ENCODE assay signal across 16 cellular contexts in the genomic region with DNA sequence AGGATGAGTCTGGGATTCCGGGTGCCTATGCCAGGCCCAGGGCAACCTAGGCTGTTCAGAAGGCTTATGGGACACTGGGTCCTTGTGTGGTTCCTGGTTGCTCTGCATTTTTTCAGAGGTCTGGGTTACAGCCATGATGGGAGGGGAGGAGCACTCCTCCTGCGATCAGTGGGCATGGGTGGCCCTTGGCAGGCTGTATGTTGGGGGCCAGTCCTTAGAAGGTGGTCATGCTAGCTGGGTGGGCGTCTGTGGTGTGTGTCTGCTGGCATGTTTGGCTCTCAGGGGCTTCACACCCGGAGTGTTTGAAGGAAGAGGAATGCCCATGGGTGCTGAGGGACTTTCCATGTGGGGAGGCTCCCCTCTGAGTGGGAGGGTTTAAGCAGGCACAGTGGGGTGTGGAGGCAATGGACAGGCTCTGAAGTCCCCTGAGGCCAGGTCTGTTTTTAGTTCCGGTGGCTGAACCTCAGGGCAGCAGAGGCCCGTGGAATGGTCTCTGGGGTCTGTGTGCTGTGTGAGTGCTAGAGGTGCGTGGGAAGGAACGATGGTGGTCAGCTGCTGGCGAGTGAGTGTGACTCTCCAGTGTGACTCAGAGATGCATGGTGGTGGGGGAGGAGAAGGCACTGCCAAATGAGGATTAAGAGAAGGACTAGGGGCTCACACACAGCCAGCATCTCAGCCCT. TPM values are rescaled to one million over a fixed set of nuclear protein-coding genes. Genes with fewer than 3 reads are reported as not detected.
DNase-seq lines count a peak whose midpoint lies in the region; ATAC-seq, FAIRE-seq and TF ChIP-seq lines count a peak whose summit lies in the region.
"Had no signal": no experiment of that assay in that cellular context is flagged by ENCODE, and none has a peak within 500 bp of the region (broad histone marks: within the 10 kb centered on the region; RNA-seq: fewer than 3 reads in every experiment).

No MANE protein-coding gene starts in this region.

- 77 to 78% methylated on average over 3 to 5 of the region's 9 CpGs for WGBS in gastroesophageal sphincter (ENCODE audit: low coverage in 1 of 2), 2 donors

- H3K36me3 Mint-ChIP-seq in memory B cell, result no peaks in the 10 kb centered on the region
- H3K36me3 Mint-ChIP-seq in naive thymus-derived CD8-positive, alpha-beta T cell, result no peaks in the 10 kb centered on the region
- H3K36me3 Mint-ChIP-seq: activated naive CD4-positive, alpha-beta T cell treated with anti-CD3 and anti-CD28 coated beads, Interleukin-2, amount 50 U/mL, for 24 hours; stimulated activated effector memory CD8-positive, alpha-beta T cell treated with anti-CD3 and anti-CD28 coated beads, Interleukin-12 subunit alpha, Interleukin-12 subunit beta, amount 100 ng/mL, for 72 hours had no signal

- no peak overlapping the region for H3K27ac ChIP-seq in gastroesophageal sphincter
- H3K27ac ChIP-seq: VCaP had no signal

- no peaks in the 10 kb centered on the region for H3K9me3 ChIP-seq in gastroesophageal sphincter

- peaks cover 48% of the 10 kb centered on the region for H3K4me1 Mint-ChIP-seq in memory B cell
- peaks cover 0 to 12% (median 0%) of the 10 kb centered on the region in 4 donors for H3K4me1 Mint-ChIP-seq in naive thymus-derived CD8-positive, alpha-beta T cell
- H3K4me1 Mint-ChIP-seq: activated naive CD4-positive, alpha-beta T cell treated with anti-CD3 and anti-CD28 coated beads, Interleukin-2, amount 50 U/mL, for 24 hours; central memory CD8-positive, alpha-beta T cell; stimulated activated effector memory CD8-positive, alpha-beta T cell treated with anti-CD3 and anti-CD28 coated beads, Interleukin-12 subunit alpha, Interleukin-12 subunit beta, amount 100 ng/mL, for 72 hours had no signal

- POLR2A ChIA-PET in naive thymus-derived CD8-positive, alpha-beta T cell (lab: Charles Lee), result no interaction called here

- H3K9me3 Mint-ChIP-seq in memory B cell, result no peaks in the 10 kb centered on the region
- H3K9me3 Mint-ChIP-seq in naive thymus-derived CD8-positive, alpha-beta T cell, result no peaks in the 10 kb centered on the region
- H3K9me3 Mint-ChIP-seq: activated naive CD4-positive, alpha-beta T cell treated with anti-CD3 and anti-CD28 coated beads, Interleukin-2, amount 50 U/mL, for 24 hours; central memory CD8-positive, alpha-beta T cell; stimulated activated effector memory CD8-positive, alpha-beta T cell treated with anti-CD3 and anti-CD28 coated beads, Interleukin-12 subunit alpha, Interleukin-12 subunit beta, amount 100 ng/mL, for 72 hours had no signal

- no peaks in the 10 kb centered on the region for H3K27me3 Mint-ChIP-seq in memory B cell
- peaks cover 6 to 51% (median 13%) of the 10 kb centered on the region in 5 donors for H3K27me3 Mint-ChIP-seq in naive thymus-derived CD8-positive, alpha-beta T cell
- H3K27me3 Mint-ChIP-seq: central memory CD8-positive, alpha-beta T cell had no signal

- TF ChIP-seq EP300 in gastroesophageal sphincter (IDR thresholded peaks at IDR 0.05), result no peak

- no peak overlapping the region for H3K4me3 Mint-ChIP-seq in memory B cell
- no peak overlapping the region for H3K4me3 Mint-ChIP-seq in naive thymus-derived CD8-positive, alpha-beta T cell
- H3K4me3 Mint-ChIP-seq: activated naive CD4-positive, alpha-beta T cell treated with anti-CD3 and anti-CD28 coated beads, Interleukin-2, amount 50 U/mL, for 24 hours; central memory CD8-positive, alpha-beta T cell; stimulated activated effector memory CD8-positive, alpha-beta T cell treated with anti-CD3 and anti-CD28 coated beads, Interleukin-12 subunit alpha, Interleukin-12 subunit beta, amount 100 ng/mL, for 72 hours had no signal

- no peak overlapping the region for H3K4me3 ChIP-seq in gastroesophageal sphincter

- peak overlapping the region; percentile 83 for H3K27ac Mint-ChIP-seq in memory B cell
- no peak overlapping the region for H3K27ac Mint-ChIP-seq in naive thymus-derived CD8-positive, alpha-beta T cell
- H3K27ac Mint-ChIP-seq: activated naive CD4-positive, alpha-beta T cell treated with anti-CD3 and anti-CD28 coated beads, Interleukin-2, amount 50 U/mL, for 24 hours; stimulated activated effector memory CD8-positive, alpha-beta T cell treated with anti-CD3 and anti-CD28 coated beads, Interleukin-12 subunit alpha, Interleukin-12 subunit beta, amount 100 ng/mL, for 72 hours had no signal

- FAIRE-seq in GM12891 (lab: Jason Lieb, UNC), result peak; percentile 84

- H3K27me3 ChIP-seq in gastroesophageal sphincter, result no peaks in the 10 kb centered on the region

- no peak for TF ChIP-seq CTCF in gastroesophageal sphincter (IDR thresholded peaks at IDR 0.05)

- DNase-seq in GM12891 (ENCODE audit: insufficient read length, low spot score), result no peak
- DNase-seq in memory B cell (ENCODE audit: low spot score in 2 of 2), result no peak
- DNase-seq in naive thymus-derived CD8-positive, alpha-beta T cell, result no peak
- DNase-seq: AML-193; KG1; NCI-H2081 treated with DMSO at 0.1 percent for 48 hours; stimulated activated CD4-positive, alpha-beta T cell treated with anti-CD3 and anti-CD28 coated beads, Interleukin-2, amount 100 ng/mL, for 48 hours had no signal

- ATAC-seq in GM21381 (IDR thresholded peaks at IDR 0.05; ENCODE audit: unreplicated experiment), result peak; percentile 29
- peak; percentile 29 for ATAC-seq in HG03442 (IDR thresholded peaks at IDR 0.05; ENCODE audit: unreplicated experiment)
- no peak for ATAC-seq in memory B cell (ENCODE audit: low read depth)
- no peak for ATAC-seq in naive thymus-derived CD8-positive, alpha-beta T cell
- no peak for ATAC-seq in HG03439 (IDR thresholded peaks at IDR 0.05; ENCODE audit: unreplicated experiment)
- no peak for ATAC-seq in GM19035 (IDR thresholded peaks at IDR 0.05; ENCODE audit: unreplicated experiment)
- no peak for ATAC-seq in gastroesophageal sphincter
- ATAC-seq: stimulated activated effector memory CD8-positive, alpha-beta T cell treated with anti-CD3 and anti-CD28 coated beads, Interleukin-12 subunit alpha, Interleukin-12 subunit beta, amount 100 ng/mL, for 72 hours had no signal

- no peaks in the 10 kb centered on the region for H3K4me1 ChIP-seq in gastroesophageal sphincter

- TF ChIP-seq POLR2A in GM12891 (IDR thresholded peaks at IDR 0.05; ENCODE audit: low read depth, low read length), result no peak
- no peak for TF ChIP-seq POLR2A in gastroesophageal sphincter (IDR thresholded peaks at IDR 0.05)

- no peaks in the 10 kb centered on the region for H3K36me3 ChIP-seq in gastroesophageal sphincter

TF ChIP-seq in GM12891, 5 proteins besides CTCF, POLR2A, EP300 and RAD21:
- TF ChIP-seq POU2F2 (IDR thresholded peaks at IDR 0.05; ENCODE audit: low read depth, low read length), result peak; percentile 50; the same call in 1 of the 2 replicates
- no peak for TF ChIP-seq SPI1 (IDR thresholded peaks at IDR 0.05; ENCODE audit: low read depth, low read length)

RNA-seq across cellular contexts. Expression of a gene that starts 25.3 kb away (rescaled TPM):
- polyA plus RNA-seq in GM12891 (2012; ENCODE audit: low read depth, missing spikeins), result 14.1 TPM
- not detected for total RNA-seq in naive thymus-derived CD8-positive, alpha-beta T cell
- polyA plus RNA-seq in naive thymus-derived CD8-positive, alpha-beta T cell, result not detected
- under 1 TPM; 0.13 to 0.23 (median 0.16) TPM for total RNA-seq in gastroesophageal sphincter

Comparison
In these comparisons a context has a peak if more than half of its experiments do, and no peak if none do; other contexts are left out.
1. ATAC-seq: peak in GM21381 (single experiment) and HG03442 (single experiment); none in memory B cell (single experiment), naive thymus-derived CD8-positive, alpha-beta T cell (0 of 2), HG03439 (single experiment), GM19035 (single experiment) and gastroesophageal sphincter (single experiment).